ENCODE assay signal across 8 cellular contexts in genomic region chrX:18674788-18675735, GRCh38. TPM values are rescaled to one million over a fixed set of nuclear protein-coding genes. Genes with fewer than 3 reads are reported as not detected.
DNase-seq lines count a peak whose midpoint lies in the region; ATAC-seq, FAIRE-seq and TF ChIP-seq lines count a peak whose summit lies in the region.

No MANE protein-coding gene starts in this region.

- H3K4me1 ChIP-seq in H1 (replicated peaks in 1 of 4; ENCODE audit: control insufficient read depth in 3 of 4, insufficient read depth in 4 of 4, low read length in 3 of 4) (no peaks in the 10 kb centered on the region; a peak in 1 of 7 replicates), mesendoderm (ENCODE audit: control insufficient read depth, low read depth, low read length) (no peaks in the 10 kb centered on the region)

- H2BK15ac ChIP-seq in H1 (ENCODE audit: low read length): no peak overlapping the region
- no peak overlapping the region for H2BK15ac ChIP-seq in mesendoderm (replicated peaks; ENCODE audit: low read depth)

- H3K27me3 ChIP-seq in H1 (replicated peaks in 1 of 4; ENCODE audit: control insufficient read depth in 3 of 4, extremely low read depth in 1 of 4, insufficient read depth in 3 of 4, low read length in 3 of 4): no peaks in the 10 kb centered on the region; a peak in 1 of 7 replicates
- H3K27me3 ChIP-seq in mesendoderm (ENCODE audit: insufficient read depth, low read length, poor library complexity): no peaks in the 10 kb centered on the region

- no peaks in the 10 kb centered on the region for H3K36me3 ChIP-seq in H1 (ENCODE audit: control insufficient read depth in 2 of 4, insufficient read depth in 4 of 4, low read length in 3 of 4)
- H3K36me3 ChIP-seq in mesendoderm (ENCODE audit: control insufficient read depth, insufficient read depth, low read length): no peaks in the 10 kb centered on the region

- peak overlapping the region in 2 of 4 experiments; percentile 48 to 68; a peak in 4 of 7 replicates for H3K9ac ChIP-seq in H1 (replicated peaks in 1 of 4; ENCODE audit: extremely low read depth in 1 of 4, low read depth in 3 of 4, low read length in 3 of 4)
- H3K9ac ChIP-seq in mesendoderm (ENCODE audit: low read length): peak overlapping the region; percentile 51

- WGBS in H1 (ENCODE audit: extremely low coverage in 1 of 2, insufficient coverage in 1 of 2, insufficient read length in 1 of 2, insufficient replicate concordance in 2 of 2, low coverage in 1 of 2, low lambda C conversion rate in 2 of 2, missing lambda C conversion rate in 1 of 2), 2 experiments: 3% methylated on average over 15 of the region's 74 CpGs; no CpG with 5 or more reads in 1 of the 2 experiments
- WGBS in mesendoderm (ENCODE audit: extremely low coverage, insufficient coverage, low lambda C conversion rate): no CpG with 5 or more reads among the region's 74 CpGs

- no peak for TF ChIP-seq RAD21 in H1 (IDR thresholded peaks at IDR 0.05 in 1 of 2, conservative IDR thresholded peaks at IDR 0.05 in 1 of 2; ENCODE audit: low read depth in 2 of 2, low read length in 2 of 2)

- H3K14ac ChIP-seq in H1 (ENCODE audit: insufficient read length): no peak overlapping the region

- H2AFZ ChIP-seq in H1 (ENCODE audit: low read length): no peak overlapping the region

- H3K27ac ChIP-seq in H1 (ENCODE audit: low read depth, low read length) (no peak overlapping the region), mesendoderm (ENCODE audit: low read depth, low read length) (no peak overlapping the region)

- H3K4me2 ChIP-seq in H1 (ENCODE audit: insufficient read depth in 1 of 2, low read depth in 2 of 2, low read length in 2 of 2) (peak overlapping the region; percentile 42 to 59; a peak in 3 of 4 replicates), mesendoderm (ENCODE audit: low read length) (no peak overlapping the region)

- peak; percentile 92 for FAIRE-seq in H1 (lab: Jason Lieb, UNC)

- H3K56ac ChIP-seq in H1 (replicated peaks; ENCODE audit: insufficient read length, low read depth, low read length) (no peak overlapping the region), mesendoderm (ENCODE audit: low read length) (peak overlapping the region; percentile 78)

- H3K23ac ChIP-seq in H1 (ENCODE audit: insufficient read length) (no peak overlapping the region), mesendoderm (ENCODE audit: low read length) (no peak overlapping the region)

- H2BK5ac ChIP-seq in H1 (ENCODE audit: low read depth, low read length) (no peak overlapping the region), mesendoderm (ENCODE audit: low read length) (no peak overlapping the region)

- H4K91ac ChIP-seq in H1 (replicated peaks; ENCODE audit: insufficient read length, low read length): no peak overlapping the region

- H3K79me1 ChIP-seq in H1 (ENCODE audit: low read depth, low read length): no peaks in the 10 kb centered on the region
- H3K79me1 ChIP-seq in mesendoderm (ENCODE audit: low read length): no peaks in the 10 kb centered on the region

- POLR2A ChIA-PET in H1 (lab: Charles Lee; ENCODE audit: partially characterized antibody): interaction anchor here (0.6 kb wide), 1 partner anchor 363 kb away, joined by 3 read pairs; no protein-coding TSS in a partner anchor

- no peaks in the 10 kb centered on the region for H4K20me1 ChIP-seq in H1 (replicated peaks in 1 of 2; ENCODE audit: control insufficient read depth in 1 of 2, insufficient read depth in 2 of 2, low read length in 2 of 2)

- H3K9me3 ChIP-seq in H1 (ENCODE audit: insufficient read depth in 2 of 2, low read depth in 1 of 2, low read length in 1 of 2): no peaks in the 10 kb centered on the region

- no peak for TF ChIP-seq CTCF in H1 (IDR thresholded peaks at IDR 0.05; ENCODE audit: control extremely low read depth in 1 of 3, insufficient read depth in 1 of 3, low read depth in 1 of 3, low read length in 3 of 3)

- no peak overlapping the region for H2AK5ac ChIP-seq in H1 (ENCODE audit: low read depth, low read length)
- no peak overlapping the region for H2AK5ac ChIP-seq in mesendoderm (ENCODE audit: low read length)

- H4K5ac ChIP-seq in H1 (ENCODE audit: insufficient read length, low read depth, low read length): no peak overlapping the region
- H4K5ac ChIP-seq in mesendoderm (ENCODE audit: low read length): no peak overlapping the region

- peak; percentile 74 for ATAC-seq in HG03442 (IDR thresholded peaks at IDR 0.05; ENCODE audit: unreplicated experiment)

- peaks cover 2% of the 10 kb centered on the region; the same call in 1 of the 2 replicates for H3K23me2 ChIP-seq in H1 (ENCODE audit: low read depth, low read length)

- H4K8ac ChIP-seq in H1 (ENCODE audit: extremely low read depth, insufficient read depth, low read length) (peak overlapping the region; percentile 89), mesendoderm (ENCODE audit: low read depth, low read length) (no peak overlapping the region)

- H2BK20ac ChIP-seq in H1 (ENCODE audit: low read length): no peak overlapping the region

- H3K4me3 ChIP-seq in H1 (ENCODE audit: extremely low read depth in 1 of 4, insufficient read depth in 2 of 4, low read depth in 3 of 4, low read length in 4 of 4) (peak overlapping the region; percentile 48 to 73 (median 59)), mesendoderm (ENCODE audit: low read length) (peak overlapping the region; percentile 35)

- TF ChIP-seq EP300 in H1 (IDR thresholded peaks at IDR 0.05; ENCODE audit: borderline replicate concordance in 1 of 2, low read depth in 2 of 2, low read length in 2 of 2): no peak

- no peak overlapping the region for H2BK12ac ChIP-seq in H1 (ENCODE audit: low read depth, low read length)

- H3K79me2 ChIP-seq in H1 (ENCODE audit: control insufficient read depth in 1 of 2, insufficient read depth in 2 of 2, low read length in 2 of 2): no peaks in the 10 kb centered on the region
- no peaks in the 10 kb centered on the region for H3K79me2 ChIP-seq in mesendoderm (ENCODE audit: control insufficient read depth, insufficient read depth, low read length)

- H3K18ac ChIP-seq in H1 (ENCODE audit: extremely low read depth, low read length) (no peak overlapping the region; the same call in 1 of the 2 replicates), mesendoderm (ENCODE audit: low read length) (peak overlapping the region; percentile 60)

- CTCF ChIA-PET in H1 (lab: Charles Lee; ENCODE audit: partially characterized antibody): interaction anchor here (1.6 to 3.5 kb wide), 5 partner anchors 12 to 212 kb away, joined by 3 to 14 read pairs (median 10); partner anchors contain the start of gene PPEF1

- no peak overlapping the region for H2BK120ac ChIP-seq in H1 (replicated peaks; ENCODE audit: low read depth, low read length)
- H2BK120ac ChIP-seq in mesendoderm (ENCODE audit: low read depth, low read length): no peak overlapping the region

- no peak overlapping the region for H3K4ac ChIP-seq in H1 (replicated peaks; ENCODE audit: insufficient read length, low read depth, low read length)
- H3K4ac ChIP-seq in mesendoderm (ENCODE audit: low read depth, low read length): no peak overlapping the region

- 0 out of 3 replicates have a peak, but pooled peaks of 1 of the 2 experiments have one; percentile 38 for TF ChIP-seq POLR2A in H1 (IDR thresholded peaks at IDR 0.05; ENCODE audit: control extremely low read depth in 1 of 2, low read depth in 2 of 2, low read length in 2 of 2)

- DNase-seq in CD1c-positive myeloid dendritic cell (ENCODE audit: extremely low spot score): peak; percentile 88
- peak; percentile 28 for DNase-seq in GM19240 (ENCODE audit: insufficient read length, low spot score)
- DNase-seq in NCI-H69 (lab: John Stamatoyannopoulos, UW): peak; percentile 86
- DNase-seq in activated CD8-positive, alpha-beta memory T cell treated with anti-CD3 and anti-CD28 coated beads for 4 hours (ENCODE audit: low read depth in 2 of 2): peak; percentile 48 to 54
- peak; percentile 21 to 79 for DNase-seq in H1 (ENCODE audit: low read depth in 1 of 2, low spot score in 2 of 2)
- peak; percentile 70 for DNase-seq in mesendoderm
- peak; percentile 59 for DNase-seq in stimulated activated CD8-positive, alpha-beta memory T cell treated with anti-CD3 and anti-CD28 coated beads, Interleukin-12 subunit alpha, Interleukin-12 subunit beta, amount 100 ng/mL, for 4 hours (ENCODE audit: low read depth)

TF ChIP-seq in H1, 55 proteins besides CTCF, POLR2A, EP300 and RAD21 (continues in another document):
- TF ChIP-seq ZNF274 (IDR thresholded peaks at IDR 0.05; ENCODE audit: borderline replicate concordance, extremely low read depth, low read length): no peak
- peak; percentile 68; the same call in 1 of the 2 replicates for TF ChIP-seq KDM1A (IDR thresholded peaks at IDR 0.05; ENCODE audit: borderline replicate concordance, low read length)
- peak; percentile 69; the same call in 1 of the 2 replicates for TF ChIP-seq MAFK (IDR thresholded peaks at IDR 0.05; ENCODE audit: low read depth, low read length)
- TF ChIP-seq SIX5 (IDR thresholded peaks at IDR 0.05; ENCODE audit: low read depth, low read length): no peak
- peak; percentile 50; the same call in 1 of the 2 replicates for TF ChIP-seq PHF8 (conservative IDR thresholded peaks at IDR 0.05; ENCODE audit: low read depth, low read length)

RNA-seq across cellular contexts. Expression of gene RS1, which starts 3.2 kb away (rescaled TPM):
- 0.15 TPM in 1 of 2 replicates, not detected in the other for total RNA-seq in H1 (2021; fragmentation: NEBNext Ultra II Directional; extraction: Animal tissue kit (Norgen Biotek cat#: 25700))
- polyA plus RNA-seq in H1 (2011; rRNA removed): 0.02 and 0.03 TPM in 2 replicates
- polyA plus RNA-seq in H1 (2011; cell fraction: cytosol; rRNA removed): 0.05 TPM
- 0.03 TPM for polyA plus RNA-seq in H1 (2011; cell fraction: nucleus; rRNA removed)
- polyA plus RNA-seq in H1 (2012, experiment 1 of 2): 0.07 to 0.19 TPM (median 0.14 TPM) in 4 replicates
- polyA plus RNA-seq in H1 (2012, experiment 2 of 2): not detected
- polyA plus RNA-seq in H1 (2013, experiment 1 of 2): not detected
- polyA plus RNA-seq in H1 (2013, experiment 2 of 2): 0.04 TPM
- 0.16 TPM in 1 of 2 replicates, not detected in the other for polyA minus RNA-seq in H1 (2011; rRNA and poly(A)+ RNA removed)
- polyA minus RNA-seq in H1 (2011; cell fraction: cytosol; rRNA and poly(A)+ RNA removed): not detected
- not detected for polyA minus RNA-seq in H1 (2011; cell fraction: nucleus; rRNA and poly(A)+ RNA removed)
- not detected for polyA plus RNA-seq in mesendoderm (2013, experiment 1 of 2)
- polyA plus RNA-seq in mesendoderm (2013, experiment 2 of 2): not detected

RNA-seq across cellular contexts. Expression of gene PPEF1, which starts 32.4 kb away (rescaled TPM):
- total RNA-seq in H1 (2021; fragmentation: NEBNext Ultra II Directional; extraction: Animal tissue kit (Norgen Biotek cat#: 25700)): 0.30 and 0.34 TPM in 2 replicates
- 0.08 and 0.17 TPM in 2 replicates for polyA plus RNA-seq in H1 (2011; rRNA removed)
- 0.06 TPM for polyA plus RNA-seq in H1 (2011; cell fraction: cytosol; rRNA removed)
- 0.13 TPM for polyA plus RNA-seq in H1 (2011; cell fraction: nucleus; rRNA removed)
- polyA plus RNA-seq in H1 (2012, experiment 1 of 2): 0.05 to 0.41 TPM (median 0.13 TPM) in 4 replicates
- not detected for polyA plus RNA-seq in H1 (2012, experiment 2 of 2)
- polyA plus RNA-seq in H1 (2013, experiment 1 of 2): 0.39 TPM
- 0.09 TPM for polyA plus RNA-seq in H1 (2013, experiment 2 of 2)
- 0.50 and 1.6 TPM in 2 replicates for polyA minus RNA-seq in H1 (2011; rRNA and poly(A)+ RNA removed)
- not detected for polyA minus RNA-seq in H1 (2011; cell fraction: cytosol; rRNA and poly(A)+ RNA removed)
- polyA minus RNA-seq in H1 (2011; cell fraction: nucleus; rRNA and poly(A)+ RNA removed): not detected
- polyA plus RNA-seq in mesendoderm (2013, experiment 1 of 2): 0.20 TPM
- 0.24 TPM for polyA plus RNA-seq in mesendoderm (2013, experiment 2 of 2)

Comparison
In these comparisons a context has a peak if more than half of its experiments do, and no peak if none do; other contexts are left out.
1. DNase-seq: peak in every context shown above with its lines; median percentile 88 in CD1c-positive myeloid dendritic cell; 86 in NCI-H69; 70 in mesendoderm; 59 in stimulated activated CD8-positive, alpha-beta memory T cell treated with anti-CD3 and anti-CD28 coated beads, Interleukin-12 subunit alpha, Interleukin-12 subunit beta, amount 100 ng/mL, for 4 hours; 51 in activated CD8-positive, alpha-beta memory T cell treated with anti-CD3 and anti-CD28 coated beads for 4 hours; 50 in H1; 28 in GM19240.